In the genomic region with DNA sequence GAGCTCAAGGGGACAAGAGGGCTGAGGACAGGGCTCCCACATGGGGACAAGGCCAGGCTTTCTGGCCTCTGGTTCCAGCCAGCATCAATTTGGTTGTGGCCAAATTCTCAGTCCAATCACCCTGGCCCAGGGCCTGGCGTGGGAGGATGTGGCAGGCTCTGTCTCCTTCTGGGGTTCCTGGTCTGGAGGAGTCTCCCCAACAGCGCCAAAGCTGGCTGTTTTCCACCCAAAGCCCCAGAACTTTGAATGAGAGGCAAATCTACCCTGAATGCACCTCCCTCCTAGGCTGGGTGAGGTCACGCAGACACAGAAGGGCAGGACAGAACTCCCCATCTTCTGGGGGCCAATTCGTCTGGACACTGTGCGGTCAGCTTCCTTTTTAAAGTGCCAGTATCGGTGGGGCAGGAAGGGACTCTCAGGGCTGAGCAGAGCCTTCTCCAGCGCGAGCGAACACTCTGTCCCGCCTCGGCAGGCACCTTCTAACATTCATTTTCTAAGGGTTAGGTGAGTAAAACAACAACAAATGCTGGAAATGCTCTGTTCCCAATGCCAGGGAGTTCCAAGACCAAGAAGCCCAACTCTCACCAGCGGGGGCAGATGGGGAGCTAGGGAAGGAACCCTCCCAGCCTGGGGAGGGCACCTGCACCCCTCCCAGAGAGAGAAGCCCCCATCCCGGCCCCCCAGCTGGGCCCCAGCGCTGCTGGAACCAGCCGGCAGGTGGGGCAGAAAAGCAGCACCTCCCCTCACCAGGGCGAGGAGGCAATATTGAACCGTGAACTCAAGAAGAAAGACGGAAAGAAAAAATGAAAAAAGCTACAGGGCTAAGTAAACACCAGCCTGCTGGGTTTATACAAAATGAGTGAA, we compare ENCODE assay signal across 17 cellular contexts. TPM values are rescaled to one million over a fixed set of nuclear protein-coding genes. Genes with fewer than 3 reads are reported as not detected.
DNase-seq lines count a peak whose midpoint lies in the region; ATAC-seq and TF ChIP-seq lines count a peak whose summit lies in the region.
"Had no signal": no experiment of that assay in that cellular context is flagged by ENCODE, and none has a peak within 500 bp of the region (broad histone marks: within the 10 kb centered on the region; RNA-seq: fewer than 3 reads in every experiment).

No MANE protein-coding gene starts in this region.

- no peaks in the 10 kb centered on the region for H3K9me3 ChIP-seq in H9 (ENCODE audit: control insufficient read depth, low read depth, low read length)
- H3K9me3 ChIP-seq in naive thymus-derived CD4-positive, alpha-beta T cell (ENCODE audit: control insufficient read depth in 2 of 3, low read length in 3 of 3): no peaks in the 10 kb centered on the region
- H3K9me3 ChIP-seq: BE2C, gastroesophageal sphincter, right atrium auricular region, transverse colon had no signal

- H2BK15ac ChIP-seq in H9 (ENCODE audit: low read depth, low read length): no peak overlapping the region

- no CpG with 5 or more reads among the region's 18 CpGs for WGBS in H9 (ENCODE audit: extremely low coverage, insufficient read length, low lambda C conversion rate)

- H2BK12ac ChIP-seq in H9 (ENCODE audit: insufficient read length, low read depth, low read length): no peak overlapping the region

- POLR2A ChIA-PET in T-cell (lab: Charles Lee): no interaction called here
- POLR2A ChIA-PET in naive thymus-derived CD4-positive, alpha-beta T cell (lab: Charles Lee): interaction anchor here (0.6 to 61.3 kb wide), 12 partner anchors 8 to 131 kb away, joined by 3 to 1719 read pairs (median 4); a partner anchor contains a TSS

- no peak overlapping the region for H3K14ac ChIP-seq in H9 (ENCODE audit: insufficient read depth, low read length)

- peaks cover 22 to 49% of the 10 kb centered on the region in 2 experiments for H3K4me1 Mint-ChIP-seq in H9
- peaks cover 48 to 57% (median 54%) of the 10 kb centered on the region in 3 donors for H3K4me1 Mint-ChIP-seq in T-cell
- peaks cover 31 to 64% (median 49%) of the 10 kb centered on the region in 7 donors for H3K4me1 Mint-ChIP-seq in naive thymus-derived CD4-positive, alpha-beta T cell

- no peaks in the 10 kb centered on the region for H3K79me2 ChIP-seq in H9 (ENCODE audit: insufficient read depth, low read length)

- H3K27me3 ChIP-seq in H9 (ENCODE audit: insufficient read depth, low read length): no peaks in the 10 kb centered on the region
- no peaks in the 10 kb centered on the region for H3K27me3 ChIP-seq in naive thymus-derived CD4-positive, alpha-beta T cell (ENCODE audit: control insufficient read depth in 2 of 2, insufficient read depth in 2 of 2, low read length in 2 of 2)
- H3K27me3 ChIP-seq: BE2C, gastroesophageal sphincter, right atrium auricular region, transverse colon had no signal

- no peak overlapping the region for H2BK20ac ChIP-seq in H9 (ENCODE audit: low read depth, low read length, poor library complexity, severe bottlenecking)

- no peak overlapping the region for H3K18ac ChIP-seq in H9 (ENCODE audit: insufficient read length, low read depth, low read length)

- no peak overlapping the region for H3K4me3 Mint-ChIP-seq in H9
- H3K4me3 Mint-ChIP-seq in T-cell: no peak overlapping the region
- H3K4me3 Mint-ChIP-seq in naive thymus-derived CD4-positive, alpha-beta T cell: peak overlapping the region in 1 of 10 donors; percentile 13
- H3K4me3 Mint-ChIP-seq: natural killer cell treated with Interleukin-12 subunit alpha and Interleukin-12 subunit beta and Interleukin-15 and Interleukin-18, amount 100 ng/mL, for 72 hours had no signal

- H3K9ac ChIP-seq in H9 (ENCODE audit: extremely low read depth, insufficient read length, low read length): no peak overlapping the region

- peak overlapping the region in 2 of 3 experiments; percentile 63 to 77; a peak in 3 of 7 replicates for H3K27ac Mint-ChIP-seq in H9
- H3K27ac Mint-ChIP-seq in T-cell: peak overlapping the region; percentile 58 to 65
- peak overlapping the region in 8 of 9 donors; percentile 13 to 79 (median 72) for H3K27ac Mint-ChIP-seq in naive thymus-derived CD4-positive, alpha-beta T cell
- H3K27ac Mint-ChIP-seq: natural killer cell treated with Interleukin-12 subunit alpha and Interleukin-12 subunit beta and Interleukin-15 and Interleukin-18, amount 100 ng/mL, for 72 hours had no signal

- H2BK120ac ChIP-seq in H9 (ENCODE audit: low read depth, low read length, poor library complexity, severe bottlenecking): no peak overlapping the region

- peaks cover 7% of the 10 kb centered on the region for H3K79me1 ChIP-seq in H9 (ENCODE audit: insufficient read depth, low read depth, low read length, poor library complexity, severe bottlenecking)

- H3K23me2 ChIP-seq in H9 (ENCODE audit: insufficient read length, low read depth, low read length, poor library complexity, severe bottlenecking): peaks cover 6% of the 10 kb centered on the region

- H3K36me3 Mint-ChIP-seq in H9 (ENCODE audit: insufficient read depth in 1 of 3, low read depth in 3 of 3): peaks cover 10 to 42% (median 36%) of the 10 kb centered on the region in 3 experiments; a peak in 6 of 7 replicates
- H3K36me3 Mint-ChIP-seq in T-cell: peaks cover 37% of the 10 kb centered on the region
- H3K36me3 Mint-ChIP-seq in naive thymus-derived CD4-positive, alpha-beta T cell: peaks cover 0 to 36% (median 24%) of the 10 kb centered on the region in 5 donors

- H3T11ph ChIP-seq in H9 (ENCODE audit: low read length): no peak overlapping the region

- H3K4ac ChIP-seq in H9 (ENCODE audit: low read depth, low read length): no peak overlapping the region

- H3K4me1 ChIP-seq in H9 (ENCODE audit: insufficient read depth, low read length): no peaks in the 10 kb centered on the region
- peaks cover 20 to 25% of the 10 kb centered on the region in 2 donors for H3K4me1 ChIP-seq in naive thymus-derived CD4-positive, alpha-beta T cell (ENCODE audit: control insufficient read depth in 2 of 2, insufficient read depth in 2 of 2, low read length in 2 of 2)

- H2AK5ac ChIP-seq in H9 (ENCODE audit: insufficient read length, low read length): no peak overlapping the region

- H3K9me3 Mint-ChIP-seq in H9 (no peaks in the 10 kb centered on the region), T-cell (no peaks in the 10 kb centered on the region)
- H3K9me3 Mint-ChIP-seq in naive thymus-derived CD4-positive, alpha-beta T cell: peaks cover 0 to 20% (median 0%) of the 10 kb centered on the region in 11 donors
- H3K9me3 Mint-ChIP-seq: natural killer cell treated with Interleukin-12 subunit alpha and Interleukin-12 subunit beta and Interleukin-15 and Interleukin-18, amount 100 ng/mL, for 72 hours had no signal

- H3K27ac ChIP-seq in H9 (ENCODE audit: insufficient read length, low read depth, low read length): no peak overlapping the region
- peak overlapping the region; percentile 41 for H3K27ac ChIP-seq in naive thymus-derived CD4-positive, alpha-beta T cell (ENCODE audit: low read depth, low read length)
- H3K27ac ChIP-seq: right atrium auricular region had no signal

- no peak overlapping the region for H2BK5ac ChIP-seq in H9 (ENCODE audit: insufficient read length, low read length)

- H4K20me1 ChIP-seq in H9 (ENCODE audit: control insufficient read depth, insufficient read depth, insufficient read length): no peaks in the 10 kb centered on the region

- no peak for TF ChIP-seq CTCF in H9 (conservative IDR thresholded peaks at IDR 0.05)

- H2AFZ ChIP-seq in H9 (ENCODE audit: low read length): no peak overlapping the region

- peaks cover 2% of the 10 kb centered on the region for H3K27me3 Mint-ChIP-seq in H9 (ENCODE audit: low read depth)
- H3K27me3 Mint-ChIP-seq in T-cell: peaks cover 0 to 3% of the 10 kb centered on the region in 2 donors
- H3K27me3 Mint-ChIP-seq in naive thymus-derived CD4-positive, alpha-beta T cell: peaks cover 0 to 4% (median 0%) of the 10 kb centered on the region in 5 donors
- H3K27me3 Mint-ChIP-seq: natural killer cell treated with Interleukin-12 subunit alpha and Interleukin-12 subunit beta and Interleukin-15 and Interleukin-18, amount 100 ng/mL, for 72 hours had no signal

- H4K5ac ChIP-seq in H9 (ENCODE audit: insufficient read length, low read depth, low read length): no peak overlapping the region

- H4K8ac ChIP-seq in H9 (replicated peaks; ENCODE audit: insufficient read length, low read depth, low read length): no peak overlapping the region

- no peak for DNase-seq in H9
- DNase-seq in T-cell: no peak
- DNase-seq in naive thymus-derived CD4-positive, alpha-beta T cell: no peak
- DNase-seq in HCEC 1CT: no peak
- no peak for DNase-seq in NCI-H1694 (lab: John Stamatoyannopoulos, UW)
- DNase-seq: activated CD8-positive, alpha-beta memory T cell treated with anti-CD3 and anti-CD28 coated beads, Interleukin-2, amount 50 U/mL, for 4 hours; BE2C; cerebellar nuclear complex; DND-41; KBM-7; NCI-H1092 treated with DMSO at 0.1 percent for 48 hours; stimulated activated CD4-positive, alpha-beta T cell treated with anti-CD3 and anti-CD28 coated beads, Interleukin-2, amount 100 ng/mL, for 24 hours; transverse colon had no signal

- intact Hi-C loops in naive thymus-derived CD4-positive, alpha-beta T cell (cut with micrococcal nuclease): loop anchor here in 1 of 2 donors (5.0 kb wide), 1 partner anchor 41 kb away; a partner anchor contains a TSS

- no peak overlapping the region for H3K23ac ChIP-seq in H9 (ENCODE audit: insufficient read length, low read depth, low read length)

- no peak for ATAC-seq in T-cell (replicated peaks in 1 of 4)
- no peak for ATAC-seq in naive thymus-derived CD4-positive, alpha-beta T cell
- no peak for ATAC-seq in HG02885 (IDR thresholded peaks at IDR 0.05; ENCODE audit: poor library complexity, unreplicated experiment)
- ATAC-seq: gastroesophageal sphincter; natural killer cell treated with Interleukin-12 subunit alpha and Interleukin-12 subunit beta and Interleukin-15 and Interleukin-18, amount 100 ng/mL, for 72 hours had no signal

- H3K4me3 ChIP-seq in naive thymus-derived CD4-positive, alpha-beta T cell (ENCODE audit: low read length): no peak overlapping the region
- H3K4me3 ChIP-seq: gastroesophageal sphincter, right atrium auricular region, transverse colon had no signal

- H3K56ac ChIP-seq in H9 (ENCODE audit: insufficient read length, low read depth, low read length): no peak overlapping the region

- H4K91ac ChIP-seq in H9 (ENCODE audit: insufficient read length, low read depth, low read length): no peak overlapping the region

- H3K4me2 ChIP-seq in H9 (ENCODE audit: insufficient read depth, insufficient read length, low read length): no peak overlapping the region

- CTCF ChIA-PET in T-cell (lab: Charles Lee): interaction anchor here (0.9 to 3.3 kb wide), 3 partner anchors 93 to 94 kb away, joined by 4 to 29 read pairs (median 15); no protein-coding TSS in a partner anchor
- CTCF ChIA-PET in naive thymus-derived CD4-positive, alpha-beta T cell (lab: Charles Lee): interaction anchor here (0.9 to 7.2 kb wide), 8 partner anchors 11 to 99 kb away, joined by 3 to 110 read pairs (median 4); no protein-coding TSS in a partner anchor

- H3K36me3 ChIP-seq in naive thymus-derived CD4-positive, alpha-beta T cell (ENCODE audit: control insufficient read depth in 2 of 3, insufficient read depth in 3 of 3, low read length in 3 of 3): peaks cover 13 to 67% (median 17%) of the 10 kb centered on the region in 3 experiments

RNA-seq across cellular contexts. Expression of a gene that starts 3.6 kb away (rescaled TPM):
- total RNA-seq in H9 (2021) (44.7 and 46.1 TPM in 2 replicates), T-cell (10 to 100 TPM; 32.3 to 66.5 (median 60.5) TPM)
- total RNA-seq in naive thymus-derived CD4-positive, alpha-beta T cell: 10 to 100 TPM; 29.1 to 84.4 (median 56.8) TPM
- polyA plus RNA-seq in naive thymus-derived CD4-positive, alpha-beta T cell: 10 to 100 TPM; 29.3 to 39.5 TPM

RNA-seq across cellular contexts. Expression of a gene that starts 10.7 kb away (rescaled TPM):
- total RNA-seq in H9 (2021) (9.0 and 11.6 TPM in 2 replicates), T-cell (1 to 10 TPM in 4 of 5 donors, under 1 TPM in 1; 0.99 to 5.6 (median 2.6) TPM)
- 1 to 10 TPM; 1.4 to 2.9 (median 2.1) TPM for total RNA-seq in naive thymus-derived CD4-positive, alpha-beta T cell
- under 1 TPM in 1 of 2 donors, not detected in 1; 0.17 TPM for polyA plus RNA-seq in naive thymus-derived CD4-positive, alpha-beta T cell

RNA-seq across cellular contexts. Expression of a gene that starts 24.5 kb away (rescaled TPM):
- total RNA-seq in H9 (2021) (15.4 and 16.5 TPM in 2 replicates), T-cell (10 to 100 TPM; 24.9 to 40.7 (median 35.1) TPM)
- total RNA-seq in naive thymus-derived CD4-positive, alpha-beta T cell: 10 to 100 TPM; 28.0 to 51.0 (median 36.1) TPM
- polyA plus RNA-seq in naive thymus-derived CD4-positive, alpha-beta T cell: 10 to 100 TPM; 20.0 to 21.7 TPM

RNA-seq across cellular contexts. Expression of a gene that starts 39.5 kb away (rescaled TPM):
- 52.3 and 59.5 TPM in 2 replicates for total RNA-seq in H9 (2021)
- 100 to 1,000 TPM; 351 to 746 (median 698) TPM for total RNA-seq in T-cell
- total RNA-seq in naive thymus-derived CD4-positive, alpha-beta T cell: 100 to 1,000 TPM; 252 to 664 (median 347) TPM
- polyA plus RNA-seq in naive thymus-derived CD4-positive, alpha-beta T cell: 100 to 1,000 TPM; 124 to 297 TPM

RNA-seq across cellular contexts. Expression of a gene that starts 41.9 kb away (rescaled TPM):
- total RNA-seq in H9 (2021): 29.8 and 30.2 TPM in 2 replicates
- total RNA-seq in T-cell: 100 to 1,000 TPM in 2 of 5 donors, 10 to 100 TPM in 3; 73.0 to 123 (median 86.3) TPM
- 100 to 1,000 TPM in 3 of 5 experiments, 10 to 100 TPM in 2; 63.0 to 125 (median 107) TPM for total RNA-seq in naive thymus-derived CD4-positive, alpha-beta T cell
- polyA plus RNA-seq in naive thymus-derived CD4-positive, alpha-beta T cell: 10 to 100 TPM; 28.3 to 34.5 TPM
